1 cellular context compared by ENCODE assay signal in genomic region chr4:71711985-71712348, GRCh38.
TF ChIP-seq lines count a peak whose summit lies in the region.

No MANE protein-coding gene starts in this region.

TF ChIP-seq in IMR-90, 13 proteins besides CTCF, POLR2A, EP300 and RAD21 (continued from another document):
- no peak for TF ChIP-seq MAFK (IDR thresholded peaks at IDR 0.05; ENCODE audit: low read depth, low read length)
- no peak for TF ChIP-seq FOS (IDR thresholded peaks at IDR 0.05; ENCODE audit: low read depth, low read length)
